2 cellular contexts compared by ENCODE assay signal in the genomic region with DNA sequence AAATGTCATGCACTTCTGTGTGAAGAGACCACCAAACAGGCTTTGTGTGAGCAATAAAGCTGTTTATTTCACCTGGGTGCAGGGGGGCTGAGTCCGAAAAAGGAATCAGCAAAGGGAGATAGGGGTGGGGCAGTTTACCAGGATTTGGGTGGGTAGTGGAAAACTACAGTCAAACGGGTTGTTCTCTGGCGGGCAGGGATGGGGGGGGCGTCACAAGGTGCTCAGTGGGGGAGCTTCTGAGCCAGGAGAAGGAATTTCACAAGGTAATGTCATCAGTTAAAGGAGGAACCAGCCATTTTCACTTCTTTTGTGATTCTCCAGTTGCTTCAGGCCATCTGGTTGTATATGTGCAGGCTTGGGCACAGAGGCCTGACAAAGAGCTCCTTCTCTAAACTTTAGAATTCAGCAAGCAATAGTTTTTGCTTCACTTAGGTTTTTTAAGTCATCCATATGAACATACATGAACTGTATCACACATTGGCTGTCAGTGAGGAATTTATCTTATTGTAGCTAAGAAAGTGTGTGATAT.
TF ChIP-seq lines count a peak whose summit lies in the region.

No MANE protein-coding gene starts in this region.

TF ChIP-seq in IMR-90, 13 proteins besides CTCF, POLR2A, EP300 and RAD21:
- TF ChIP-seq RFX5 (IDR thresholded peaks at IDR 0.05; ENCODE audit: low read depth, low read length), result no peak
- TF ChIP-seq MXI1 (IDR thresholded peaks at IDR 0.05; ENCODE audit: borderline replicate concordance, low read depth, low read length), result no peak
- no peak for TF ChIP-seq CEBPB (IDR thresholded peaks at IDR 0.05; ENCODE audit: low read depth, low read length)
- TF ChIP-seq NFE2L2 (IDR thresholded peaks at IDR 0.05; ENCODE audit: low read depth, low read length), result no peak
- TF ChIP-seq, protein P1, sequence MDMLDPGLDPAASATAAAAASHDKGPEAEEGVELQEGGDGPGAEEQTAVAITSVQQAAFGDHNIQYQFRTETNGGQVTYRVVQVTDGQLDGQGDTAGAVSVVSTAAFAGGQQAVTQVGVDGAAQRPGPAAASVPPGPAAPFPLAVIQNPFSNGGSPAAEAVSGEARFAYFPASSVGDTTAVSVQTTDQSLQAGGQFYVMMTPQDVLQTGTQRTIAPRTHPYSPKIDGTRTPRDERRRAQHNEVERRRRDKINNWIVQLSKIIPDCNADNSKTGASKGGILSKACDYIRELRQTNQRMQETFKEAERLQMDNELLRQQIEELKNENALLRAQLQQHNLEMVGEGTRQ (IDR thresholded peaks at IDR 0.05; ENCODE audit: low read depth, low read length), result no peak
- TF ChIP-seq, protein P2, sequence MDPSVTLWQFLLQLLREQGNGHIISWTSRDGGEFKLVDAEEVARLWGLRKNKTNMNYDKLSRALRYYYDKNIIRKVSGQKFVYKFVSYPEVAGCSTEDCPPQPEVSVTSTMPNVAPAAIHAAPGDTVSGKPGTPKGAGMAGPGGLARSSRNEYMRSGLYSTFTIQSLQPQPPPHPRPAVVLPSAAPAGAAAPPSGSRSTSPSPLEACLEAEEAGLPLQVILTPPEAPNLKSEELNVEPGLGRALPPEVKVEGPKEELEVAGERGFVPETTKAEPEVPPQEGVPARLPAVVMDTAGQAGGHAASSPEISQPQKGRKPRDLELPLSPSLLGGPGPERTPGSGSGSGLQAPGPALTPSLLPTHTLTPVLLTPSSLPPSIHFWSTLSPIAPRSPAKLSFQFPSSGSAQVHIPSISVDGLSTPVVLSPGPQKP (IDR thresholded peaks at IDR 0.05; ENCODE audit: borderline replicate concordance, low read depth, low read length), result no peak
- no peak for TF ChIP-seq MAZ (IDR thresholded peaks at IDR 0.05; ENCODE audit: borderline replicate concordance, low read depth, low read length)
- TF ChIP-seq BHLHE40 (IDR thresholded peaks at IDR 0.05; ENCODE audit: low read depth, low read length), result no peak
- TF ChIP-seq CHD1 (IDR thresholded peaks at IDR 0.05; ENCODE audit: low read depth, low read length), result no peak
- no peak for TF ChIP-seq MAFK (IDR thresholded peaks at IDR 0.05; ENCODE audit: low read depth, low read length)
- TF ChIP-seq RCOR1 (IDR thresholded peaks at IDR 0.05; ENCODE audit: insufficient replicate concordance, low read length), result no peak
- no peak for TF ChIP-seq SMC3 (IDR thresholded peaks at IDR 0.05; ENCODE audit: low read depth, low read length)
- TF ChIP-seq FOS (IDR thresholded peaks at IDR 0.05; ENCODE audit: low read depth, low read length), result no peak
TF ChIP-seq in IMR-90: peak in this region for 0.

TF ChIP-seq in GM12878, 131 proteins besides CTCF, POLR2A, EP300 and RAD21:
- 0 out of 2 replicates have a peak, but pooled peaks have one; percentile 43 for TF ChIP-seq TCF12 (IDR thresholded peaks at IDR 0.05; ENCODE audit: low read depth, low read length)
- TF ChIP-seq CREB1 (IDR thresholded peaks at IDR 0.05; ENCODE audit: low read depth), result no peak
- 0 out of 2 replicates have a peak, but pooled peaks have one; percentile 54 for TF ChIP-seq CBX3 (IDR thresholded peaks at IDR 0.05; ENCODE audit: borderline replicate concordance, low read depth)
- 0 out of 2 replicates have a peak, but pooled peaks have one; percentile 11 for TF ChIP-seq YY1 (IDR thresholded peaks at IDR 0.05; ENCODE audit: low read depth, low read length)
- TF ChIP-seq MTA2 (IDR thresholded peaks at IDR 0.05; ENCODE audit: low read depth), result no peak
- peak; percentile 98 for TF ChIP-seq CBX5 (IDR thresholded peaks at IDR 0.05; ENCODE audit: low read depth)
